ENCODE assay signal across 8 cellular contexts in genomic region chr18:79507546-79508480, GRCh38.
DNase-seq lines count a peak whose midpoint lies in the region; ATAC-seq and TF ChIP-seq lines count a peak whose summit lies in the region.

No MANE protein-coding gene starts in this region.

- peaks cover 53% of the 10 kb centered on the region for H3K4me1 Mint-ChIP-seq in activated T-cell treated with anti-CD3 and anti-CD28 coated beads, Interleukin-2, amount 50 U/mL, for 4 hours (ENCODE audit: low read depth)
- peaks cover 33% of the 10 kb centered on the region for H3K4me1 Mint-ChIP-seq in activated naive CD8-positive, alpha-beta T cell treated with anti-CD3 and anti-CD28 coated beads, Interleukin-2, amount 10 ng/mL, durations not matched to agents 7 days and 5 days

- peaks cover 13 to 41% (median 29%) of the 10 kb centered on the region in 9 donors for H3K4me1 ChIP-seq in heart right ventricle

- peak overlapping the region; percentile 62 for H3K4me3 Mint-ChIP-seq in activated T-cell treated with anti-CD3 and anti-CD28 coated beads, Interleukin-2, amount 50 U/mL, for 4 hours
- peak overlapping the region; percentile 70 for H3K4me3 Mint-ChIP-seq in activated naive CD8-positive, alpha-beta T cell treated with anti-CD3 and anti-CD28 coated beads, Interleukin-2, amount 10 ng/mL, durations not matched to agents 7 days and 5 days

- POLR2A ChIA-PET in activated naive CD8-positive, alpha-beta T cell treated with anti-CD3 and anti-CD28 coated beads, Interleukin-2, amount 10 ng/mL, durations not matched to agents 7 days and 5 days (lab: Charles Lee): interaction anchor here (0.7 to 1.4 kb wide), 3 partner anchors 16 to 108 kb away, joined by 3 to 5 read pairs (median 4); no protein-coding TSS in a partner anchor

- peak overlapping the region; percentile 80 to 98 (median 94) for H3K27ac ChIP-seq in heart right ventricle

- intact Hi-C loops in heart right ventricle (cut with DNase I): loop anchor here in 5 of 10 donors (1.0 to 5.0 kb wide), 9 partner anchors 19 to 116 kb away; no protein-coding TSS in a partner anchor

- no peaks in the 10 kb centered on the region for H3K27me3 ChIP-seq in heart right ventricle

- WGBS in heart right ventricle, 2 donors: 21 to 39% methylated on average over 46 of the region's 46 CpGs

- DNase-seq in activated T-cell treated with anti-CD3 and anti-CD28 coated beads, Interleukin-2, amount 50 U/mL, for 4 hours: no peak
- DNase-seq in activated T-cell treated with anti-CD3 and anti-CD28 coated beads, Interleukin-2, amount 50 U/mL, for 1 hour: no peak
- peak; percentile 29 for DNase-seq in activated naive CD8-positive, alpha-beta T cell treated with anti-CD3 and anti-CD28 coated beads, Interleukin-2, amount 10 ng/mL, durations not matched to agents 7 days and 5 days
- DNase-seq in heart right ventricle (peak; percentile 85 to 87), pons (ENCODE audit: low spot score) (peak; percentile 63), NCI-H1436 (lab: John Stamatoyannopoulos, UW) (no peak), RPMI8226 (no peak)

- H3K9me3 ChIP-seq in heart right ventricle: no peaks in the 10 kb centered on the region

- peaks cover 18% of the 10 kb centered on the region for H3K36me3 Mint-ChIP-seq in activated T-cell treated with anti-CD3 and anti-CD28 coated beads, Interleukin-2, amount 50 U/mL, for 4 hours (ENCODE audit: insufficient read depth)
- peaks cover 16% of the 10 kb centered on the region for H3K36me3 Mint-ChIP-seq in activated naive CD8-positive, alpha-beta T cell treated with anti-CD3 and anti-CD28 coated beads, Interleukin-2, amount 10 ng/mL, durations not matched to agents 7 days and 5 days

- no peak for TF ChIP-seq CTCF in heart right ventricle (IDR thresholded peaks at IDR 0.05)

- H3K27me3 Mint-ChIP-seq in activated T-cell treated with anti-CD3 and anti-CD28 coated beads, Interleukin-2, amount 50 U/mL, for 4 hours (ENCODE audit: low read depth): no peaks in the 10 kb centered on the region
- no peaks in the 10 kb centered on the region for H3K27me3 Mint-ChIP-seq in activated naive CD8-positive, alpha-beta T cell treated with anti-CD3 and anti-CD28 coated beads, Interleukin-2, amount 10 ng/mL, durations not matched to agents 7 days and 5 days

- peak; percentile 19 to 36 for ATAC-seq in activated T-cell treated with anti-CD3 and anti-CD28 coated beads, Interleukin-2, amount 50 U/mL, for 4 hours
- ATAC-seq in activated naive CD8-positive, alpha-beta T cell treated with anti-CD3 and anti-CD28 coated beads, Interleukin-2, amount 10 ng/mL, durations not matched to agents 7 days and 5 days (ENCODE audit: low read depth): no peak
- ATAC-seq in heart right ventricle: peak; percentile 67 to 89 (median 84)
- ATAC-seq in HG02885 (IDR thresholded peaks at IDR 0.05; ENCODE audit: poor library complexity, unreplicated experiment): no peak

- H3K36me3 ChIP-seq in heart right ventricle: peaks cover 0 to 29% (median 0%) of the 10 kb centered on the region in 9 donors

- H3K4me3 ChIP-seq in heart right ventricle: peak overlapping the region in 9 of 10 donors; percentile 24 to 52 (median 42)

- H3K27ac Mint-ChIP-seq in activated naive CD8-positive, alpha-beta T cell treated with anti-CD3 and anti-CD28 coated beads, Interleukin-2, amount 10 ng/mL, durations not matched to agents 7 days and 5 days: peak overlapping the region; percentile 87

- no peaks in the 10 kb centered on the region for H3K9me3 Mint-ChIP-seq in activated T-cell treated with anti-CD3 and anti-CD28 coated beads, Interleukin-2, amount 50 U/mL, for 4 hours
- H3K9me3 Mint-ChIP-seq in activated naive CD8-positive, alpha-beta T cell treated with anti-CD3 and anti-CD28 coated beads, Interleukin-2, amount 10 ng/mL, durations not matched to agents 7 days and 5 days: no peaks in the 10 kb centered on the region

Comparison
In these comparisons a context has a peak if more than half of its experiments do, and no peak if none do; other contexts are left out.
1. ATAC-seq: peak in activated T-cell treated with anti-CD3 and anti-CD28 coated beads, Interleukin-2, amount 50 U/mL, for 4 hours (2 of 2) and heart right ventricle (8 of 8); none in activated naive CD8-positive, alpha-beta T cell treated with anti-CD3 and anti-CD28 coated beads, Interleukin-2, amount 10 ng/mL, durations not matched to agents 7 days and 5 days (single experiment) and HG02885 (single experiment).
2. DNase-seq: peak in activated naive CD8-positive, alpha-beta T cell treated with anti-CD3 and anti-CD28 coated beads, Interleukin-2, amount 10 ng/mL, durations not matched to agents 7 days and 5 days (single experiment), heart right ventricle (2 of 2) and pons (single experiment); none in activated T-cell treated with anti-CD3 and anti-CD28 coated beads, Interleukin-2, amount 50 U/mL, for 4 hours (single experiment), activated T-cell treated with anti-CD3 and anti-CD28 coated beads, Interleukin-2, amount 50 U/mL, for 1 hour (single experiment), NCI-H1436 (single experiment) and RPMI8226 (single experiment).